In the genomic region with DNA sequence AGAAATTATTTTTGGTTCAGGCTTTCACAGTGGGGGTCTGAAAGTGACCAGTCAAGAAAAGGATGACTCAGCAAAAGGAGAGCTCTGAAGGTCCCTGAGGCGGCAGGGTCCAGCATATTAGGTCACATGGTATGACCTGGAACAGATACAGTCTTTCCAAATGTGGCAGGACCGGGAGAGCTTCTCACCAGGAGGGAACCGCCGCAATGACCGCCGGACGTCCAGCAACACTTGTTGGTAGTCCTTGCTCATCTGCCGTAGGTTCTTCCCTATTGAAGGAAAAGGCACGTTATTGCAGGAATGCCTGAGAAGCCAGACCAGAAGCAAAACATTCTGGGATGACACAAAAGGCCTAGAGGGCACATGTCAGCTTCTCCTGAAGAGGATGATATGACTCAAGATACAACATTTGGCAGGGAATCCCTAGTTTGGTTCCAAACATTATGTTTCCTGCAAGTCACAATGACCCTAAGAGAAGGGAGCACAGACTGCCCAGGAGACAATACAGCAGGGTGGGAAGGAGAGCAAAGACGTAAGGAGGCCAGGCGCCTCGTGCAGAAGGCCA, we compare ENCODE assay signal across 1 cellular context.
TF ChIP-seq lines count a peak whose summit lies in the region.

No MANE protein-coding gene starts in this region.

TF ChIP-seq in K562, 482 proteins besides CTCF, POLR2A, EP300 and RAD21 (continued from another document):
- TF ChIP-seq, protein P1, sequence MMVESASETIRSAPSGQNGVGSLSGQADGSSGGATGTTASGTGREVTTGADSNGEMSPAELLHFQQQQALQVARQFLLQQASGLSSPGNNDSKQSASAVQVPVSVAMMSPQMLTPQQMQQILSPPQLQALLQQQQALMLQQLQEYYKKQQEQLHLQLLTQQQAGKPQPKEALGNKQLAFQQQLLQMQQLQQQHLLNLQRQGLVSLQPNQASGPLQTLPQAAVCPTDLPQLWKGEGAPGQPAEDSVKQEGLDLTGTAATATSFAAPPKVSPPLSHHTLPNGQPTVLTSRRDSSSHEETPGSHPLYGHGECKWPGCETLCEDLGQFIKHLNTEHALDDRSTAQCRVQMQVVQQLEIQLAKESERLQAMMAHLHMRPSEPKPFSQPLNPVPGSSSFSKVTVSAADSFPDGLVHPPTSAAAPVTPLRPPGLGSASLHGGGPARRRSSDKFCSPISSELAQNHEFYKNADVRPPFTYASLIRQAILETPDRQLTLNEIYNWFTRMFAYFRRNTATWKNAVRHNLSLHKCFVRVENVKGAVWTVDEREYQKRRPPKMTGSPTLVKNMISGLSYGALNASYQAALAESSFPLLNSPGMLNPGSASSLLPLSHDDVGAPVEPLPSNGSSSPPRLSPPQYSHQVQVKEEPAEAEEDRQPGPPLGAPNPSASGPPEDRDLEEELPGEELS (CRISPR knock-in tag; IDR thresholded peaks at IDR 0.05; ENCODE audit: borderline replicate concordance): no peak
- TF ChIP-seq, protein P2, sequence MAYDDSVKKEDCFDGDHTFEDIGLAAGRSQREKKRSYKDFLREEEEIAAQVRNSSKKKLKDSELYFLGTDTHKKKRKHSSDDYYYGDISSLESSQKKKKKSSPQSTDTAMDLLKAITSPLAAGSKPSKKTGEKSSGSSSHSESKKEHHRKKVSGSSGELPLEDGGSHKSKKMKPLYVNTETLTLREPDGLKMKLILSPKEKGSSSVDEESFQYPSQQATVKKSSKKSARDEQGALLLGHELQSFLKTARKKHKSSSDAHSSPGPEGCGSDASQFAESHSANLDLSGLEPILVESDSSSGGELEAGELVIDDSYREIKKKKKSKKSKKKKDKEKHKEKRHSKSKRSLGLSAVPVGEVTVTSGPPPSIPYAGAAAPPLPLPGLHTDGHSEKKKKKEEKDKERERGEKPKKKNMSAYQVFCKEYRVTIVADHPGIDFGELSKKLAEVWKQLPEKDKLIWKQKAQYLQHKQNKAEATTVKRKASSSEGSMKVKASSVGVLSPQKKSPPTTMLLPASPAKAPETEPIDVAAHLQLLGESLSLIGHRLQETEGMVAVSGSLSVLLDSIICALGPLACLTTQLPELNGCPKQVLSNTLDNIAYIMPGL (CRISPR knock-in tag; IDR thresholded peaks at IDR 0.05): no peak
- TF ChIP-seq SREBF2 (CRISPR knock-in tag; IDR thresholded peaks at IDR 0.05): no peak
- TF ChIP-seq NFATC3 (IDR thresholded peaks at IDR 0.05): no peak
- no peak for TF ChIP-seq SAP30 (IDR thresholded peaks at IDR 0.05; ENCODE audit: borderline replicate concordance, insufficient read depth, low read depth, low read length, poor library complexity, severe bottlenecking)
- TF ChIP-seq ZNF699 (CRISPR knock-in tag; IDR thresholded peaks at IDR 0.05; ENCODE audit: insufficient replicate concordance): no peak
- TF ChIP-seq MTA2 (IDR thresholded peaks at IDR 0.05; ENCODE audit: low read depth): no peak
- TF ChIP-seq, protein P3, sequence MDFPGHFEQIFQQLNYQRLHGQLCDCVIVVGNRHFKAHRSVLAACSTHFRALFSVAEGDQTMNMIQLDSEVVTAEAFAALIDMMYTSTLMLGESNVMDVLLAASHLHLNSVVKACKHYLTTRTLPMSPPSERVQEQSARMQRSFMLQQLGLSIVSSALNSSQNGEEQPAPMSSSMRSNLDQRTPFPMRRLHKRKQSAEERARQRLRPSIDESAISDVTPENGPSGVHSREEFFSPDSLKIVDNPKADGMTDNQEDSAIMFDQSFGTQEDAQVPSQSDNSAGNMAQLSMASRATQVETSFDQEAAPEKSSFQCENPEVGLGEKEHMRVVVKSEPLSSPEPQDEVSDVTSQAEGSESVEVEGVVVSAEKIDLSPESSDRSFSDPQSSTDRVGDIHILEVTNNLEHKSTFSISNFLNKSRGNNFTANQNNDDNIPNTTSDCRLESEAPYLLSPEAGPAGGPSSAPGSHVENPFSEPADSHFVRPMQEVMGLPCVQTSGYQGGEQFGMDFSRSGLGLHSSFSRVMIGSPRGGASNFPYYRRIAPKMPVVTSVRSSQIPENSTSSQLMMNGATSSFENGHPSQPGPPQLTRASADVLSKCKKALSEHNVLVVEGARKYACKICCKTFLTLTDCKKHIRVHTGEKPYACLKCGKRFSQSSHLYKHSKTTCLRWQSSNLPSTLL (IDR thresholded peaks at IDR 0.05): no peak
- no peak for TF ChIP-seq KDM2B (CRISPR knock-in tag; IDR thresholded peaks at IDR 0.05)
- no peak for TF ChIP-seq ZC3H11A (IDR thresholded peaks at IDR 0.05; ENCODE audit: low read depth, low read length)
- TF ChIP-seq HSF4 (CRISPR knock-in tag; IDR thresholded peaks at IDR 0.05; ENCODE audit: borderline replicate concordance): no peak
- TF ChIP-seq, protein P4, sequence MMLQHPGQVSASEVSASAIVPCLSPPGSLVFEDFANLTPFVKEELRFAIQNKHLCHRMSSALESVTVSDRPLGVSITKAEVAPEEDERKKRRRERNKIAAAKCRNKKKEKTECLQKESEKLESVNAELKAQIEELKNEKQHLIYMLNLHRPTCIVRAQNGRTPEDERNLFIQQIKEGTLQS (IDR thresholded peaks at IDR 0.05): 0 out of 2 replicates have a peak, but pooled peaks have one; percentile 20
- TF ChIP-seq, protein P4 (CRISPR knock-in tag; conservative IDR thresholded peaks at IDR 0.05): no peak
- no peak for TF ChIP-seq PTRF (tag; IDR thresholded peaks at IDR 0.05)
- no peak for TF ChIP-seq ARNT (IDR thresholded peaks at IDR 0.05)
- TF ChIP-seq, protein P5, sequence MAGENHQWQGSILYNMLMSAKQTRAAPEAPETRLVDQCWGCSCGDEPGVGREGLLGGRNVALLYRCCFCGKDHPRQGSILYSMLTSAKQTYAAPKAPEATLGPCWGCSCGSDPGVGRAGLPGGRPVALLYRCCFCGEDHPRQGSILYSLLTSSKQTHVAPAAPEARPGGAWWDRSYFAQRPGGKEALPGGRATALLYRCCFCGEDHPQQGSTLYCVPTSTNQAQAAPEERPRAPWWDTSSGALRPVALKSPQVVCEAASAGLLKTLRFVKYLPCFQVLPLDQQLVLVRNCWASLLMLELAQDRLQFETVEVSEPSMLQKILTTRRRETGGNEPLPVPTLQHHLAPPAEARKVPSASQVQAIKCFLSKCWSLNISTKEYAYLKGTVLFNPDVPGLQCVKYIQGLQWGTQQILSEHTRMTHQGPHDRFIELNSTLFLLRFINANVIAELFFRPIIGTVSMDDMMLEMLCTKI (IDR thresholded peaks at IDR 0.05; ENCODE audit: partially characterized antibody): no peak
- TF ChIP-seq, protein P6, sequence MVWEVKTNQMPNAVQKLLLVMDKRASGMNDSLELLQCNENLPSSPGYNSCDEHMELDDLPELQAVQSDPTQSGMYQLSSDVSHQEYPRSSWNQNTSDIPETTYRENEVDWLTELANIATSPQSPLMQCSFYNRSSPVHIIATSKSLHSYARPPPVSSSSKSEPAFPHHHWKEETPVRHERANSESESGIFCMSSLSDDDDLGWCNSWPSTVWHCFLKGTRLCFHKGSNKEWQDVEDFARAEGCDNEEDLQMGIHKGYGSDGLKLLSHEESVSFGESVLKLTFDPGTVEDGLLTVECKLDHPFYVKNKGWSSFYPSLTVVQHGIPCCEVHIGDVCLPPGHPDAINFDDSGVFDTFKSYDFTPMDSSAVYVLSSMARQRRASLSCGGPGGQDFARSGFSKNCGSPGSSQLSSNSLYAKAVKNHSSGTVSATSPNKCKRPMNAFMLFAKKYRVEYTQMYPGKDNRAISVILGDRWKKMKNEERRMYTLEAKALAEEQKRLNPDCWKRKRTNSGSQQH (CRISPR knock-in tag; IDR thresholded peaks at IDR 0.05): no peak
- no peak for TF ChIP-seq PYGO2 (tag; IDR thresholded peaks at IDR 0.05)
- TF ChIP-seq SREBF1 (IDR thresholded peaks at IDR 0.05; ENCODE audit: borderline replicate concordance, low read depth, low read length): no peak
- TF ChIP-seq HNRNPH1 (optimal IDR thresholded peaks at IDR 0.05; ENCODE audit: low read depth, low read length): no peak
- TF ChIP-seq, protein P7, sequence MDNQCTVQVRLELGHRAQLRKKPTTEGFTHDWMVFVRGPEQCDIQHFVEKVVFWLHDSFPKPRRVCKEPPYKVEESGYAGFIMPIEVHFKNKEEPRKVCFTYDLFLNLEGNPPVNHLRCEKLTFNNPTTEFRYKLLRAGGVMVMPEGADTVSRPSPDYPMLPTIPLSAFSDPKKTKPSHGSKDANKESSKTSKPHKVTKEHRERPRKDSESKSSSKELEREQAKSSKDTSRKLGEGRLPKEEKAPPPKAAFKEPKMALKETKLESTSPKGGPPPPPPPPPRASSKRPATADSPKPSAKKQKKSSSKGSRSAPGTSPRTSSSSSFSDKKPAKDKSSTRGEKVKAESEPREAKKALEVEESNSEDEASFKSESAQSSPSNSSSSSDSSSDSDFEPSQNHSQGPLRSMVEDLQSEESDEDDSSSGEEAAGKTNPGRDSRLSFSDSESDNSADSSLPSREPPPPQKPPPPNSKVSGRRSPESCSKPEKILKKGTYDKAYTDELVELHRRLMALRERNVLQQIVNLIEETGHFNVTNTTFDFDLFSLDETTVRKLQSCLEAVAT (IDR thresholded peaks at IDR 0.05): no peak
- peak; percentile 58; the same call in 1 of the 2 replicates for TF ChIP-seq TOE1 (IDR thresholded peaks at IDR 0.05; ENCODE audit: borderline replicate concordance)
- TF ChIP-seq TOE1 (CRISPR knock-in tag; IDR thresholded peaks at IDR 0.05; ENCODE audit: borderline replicate concordance, low read depth): no peak
- no peak for TF ChIP-seq POLR3G (IDR thresholded peaks at IDR 0.05; ENCODE audit: extremely low read depth, insufficient read length, insufficient replicate concordance)
- TF ChIP-seq MAFF (IDR thresholded peaks at IDR 0.05; ENCODE audit: low read length): peak; percentile 99
- no peak for TF ChIP-seq BDP1 (IDR thresholded peaks at IDR 0.05; ENCODE audit: insufficient read depth, insufficient read length)
- TF ChIP-seq, protein P8, sequence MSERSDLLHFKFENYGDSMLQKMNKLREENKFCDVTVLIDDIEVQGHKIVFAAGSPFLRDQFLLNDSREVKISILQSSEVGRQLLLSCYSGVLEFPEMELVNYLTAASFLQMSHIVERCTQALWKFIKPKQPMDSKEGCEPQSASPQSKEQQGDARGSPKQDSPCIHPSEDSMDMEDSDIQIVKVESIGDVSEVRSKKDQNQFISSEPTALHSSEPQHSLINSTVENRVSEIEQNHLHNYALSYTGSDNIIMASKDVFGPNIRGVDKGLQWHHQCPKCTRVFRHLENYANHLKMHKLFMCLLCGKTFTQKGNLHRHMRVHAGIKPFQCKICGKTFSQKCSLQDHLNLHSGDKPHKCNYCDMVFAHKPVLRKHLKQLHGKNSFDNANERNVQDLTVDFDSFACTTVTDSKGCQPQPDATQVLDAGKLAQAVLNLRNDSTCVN (CRISPR knock-in tag; IDR thresholded peaks at IDR 0.05): no peak
- TF ChIP-seq DNMT1 (IDR thresholded peaks at IDR 0.05): no peak
- no peak for TF ChIP-seq ZKSCAN1 (IDR thresholded peaks at IDR 0.05; ENCODE audit: low read depth, low read length)
- TF ChIP-seq C11orf30 (IDR thresholded peaks at IDR 0.05; ENCODE audit: low read depth): peak; percentile 98
- no peak for TF ChIP-seq FOSL1 (tag; conservative IDR thresholded peaks at IDR 0.05)
- TF ChIP-seq HDAC3 (IDR thresholded peaks at IDR 0.05; ENCODE audit: borderline replicate concordance, partially characterized antibody): no peak
- TF ChIP-seq, protein P9, sequence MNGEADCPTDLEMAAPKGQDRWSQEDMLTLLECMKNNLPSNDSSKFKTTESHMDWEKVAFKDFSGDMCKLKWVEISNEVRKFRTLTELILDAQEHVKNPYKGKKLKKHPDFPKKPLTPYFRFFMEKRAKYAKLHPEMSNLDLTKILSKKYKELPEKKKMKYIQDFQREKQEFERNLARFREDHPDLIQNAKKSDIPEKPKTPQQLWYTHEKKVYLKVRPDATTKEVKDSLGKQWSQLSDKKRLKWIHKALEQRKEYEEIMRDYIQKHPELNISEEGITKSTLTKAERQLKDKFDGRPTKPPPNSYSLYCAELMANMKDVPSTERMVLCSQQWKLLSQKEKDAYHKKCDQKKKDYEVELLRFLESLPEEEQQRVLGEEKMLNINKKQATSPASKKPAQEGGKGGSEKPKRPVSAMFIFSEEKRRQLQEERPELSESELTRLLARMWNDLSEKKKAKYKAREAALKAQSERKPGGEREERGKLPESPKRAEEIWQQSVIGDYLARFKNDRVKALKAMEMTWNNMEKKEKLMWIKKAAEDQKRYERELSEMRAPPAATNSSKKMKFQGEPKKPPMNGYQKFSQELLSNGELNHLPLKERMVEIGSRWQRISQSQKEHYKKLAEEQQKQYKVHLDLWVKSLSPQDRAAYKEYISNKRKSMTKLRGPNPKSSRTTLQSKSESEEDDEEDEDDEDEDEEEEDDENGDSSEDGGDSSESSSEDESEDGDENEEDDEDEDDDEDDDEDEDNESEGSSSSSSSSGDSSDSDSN (IDR thresholded peaks at IDR 0.05; ENCODE audit: borderline replicate concordance in 1 of 2, low read depth in 2 of 2, low read length in 2 of 2): no peak
- no peak for TF ChIP-seq NBN (IDR thresholded peaks at IDR 0.05; ENCODE audit: low read depth)
- TF ChIP-seq MEF2D (tag; conservative IDR thresholded peaks at IDR 0.05; ENCODE audit: low read depth): no peak
